ENCODE assay signal across 1 cellular context in genomic region chr9:99069532-99069931, GRCh38.
TF ChIP-seq lines count a peak whose summit lies in the region.

No MANE protein-coding gene starts in this region.

TF ChIP-seq in IMR-90, 13 proteins besides CTCF, POLR2A, EP300 and RAD21:
- TF ChIP-seq USF2 (IDR thresholded peaks at IDR 0.05; ENCODE audit: low read depth, low read length): no peak
- TF ChIP-seq SMC3 (IDR thresholded peaks at IDR 0.05; ENCODE audit: low read depth, low read length): no peak
- no peak for TF ChIP-seq FOS (IDR thresholded peaks at IDR 0.05; ENCODE audit: low read depth, low read length)
- TF ChIP-seq MAFK (IDR thresholded peaks at IDR 0.05; ENCODE audit: low read depth, low read length): no peak
- no peak for TF ChIP-seq MXI1 (IDR thresholded peaks at IDR 0.05; ENCODE audit: borderline replicate concordance, low read depth, low read length)
- TF ChIP-seq ELK1 (IDR thresholded peaks at IDR 0.05; ENCODE audit: borderline replicate concordance, low read depth, low read length): no peak
- TF ChIP-seq RFX5 (IDR thresholded peaks at IDR 0.05; ENCODE audit: low read depth, low read length): no peak
- no peak for TF ChIP-seq CHD1 (IDR thresholded peaks at IDR 0.05; ENCODE audit: low read depth, low read length)
- TF ChIP-seq MAZ (IDR thresholded peaks at IDR 0.05; ENCODE audit: borderline replicate concordance, low read depth, low read length): no peak
- TF ChIP-seq RCOR1 (IDR thresholded peaks at IDR 0.05; ENCODE audit: insufficient replicate concordance, low read length): no peak
- TF ChIP-seq BHLHE40 (IDR thresholded peaks at IDR 0.05; ENCODE audit: low read depth, low read length): no peak
- TF ChIP-seq NFE2L2 (IDR thresholded peaks at IDR 0.05; ENCODE audit: low read depth, low read length): no peak
- no peak for TF ChIP-seq CEBPB (IDR thresholded peaks at IDR 0.05; ENCODE audit: low read depth, low read length)
